ENCODE assay signal across 12 cellular contexts in genomic region chr3:72259755-72260589, GRCh38.
DNase-seq lines count a peak whose midpoint lies in the region; ATAC-seq and TF ChIP-seq lines count a peak whose summit lies in the region.
"Had no signal": no experiment of that assay in that cellular context is flagged by ENCODE, and none has a peak within 500 bp of the region (broad histone marks: within the 10 kb centered on the region; RNA-seq: fewer than 3 reads in every experiment).

No MANE protein-coding gene starts in this region.

- peaks cover 9% of the 10 kb centered on the region for H3K9me3 Mint-ChIP-seq in activated CD8-positive, alpha-beta T cell treated with anti-CD3 and anti-CD28 coated beads for 36 hours
- peaks cover 4% of the 10 kb centered on the region for H3K9me3 Mint-ChIP-seq in activated CD8-positive, alpha-beta T cell treated with anti-CD3 and anti-CD28 coated beads, Interleukin-2, amount 10 ng/mL, durations not matched to agents 7 days and 5 days (ENCODE audit: insufficient read depth)
- no peaks in the 10 kb centered on the region for H3K9me3 Mint-ChIP-seq in activated naive CD8-positive, alpha-beta T cell (ENCODE audit: low read depth)

- H3K27me3 Mint-ChIP-seq in activated CD8-positive, alpha-beta T cell treated with anti-CD3 and anti-CD28 coated beads for 36 hours: peaks cover 3% of the 10 kb centered on the region
- no peaks in the 10 kb centered on the region for H3K27me3 Mint-ChIP-seq in activated CD8-positive, alpha-beta T cell treated with anti-CD3 and anti-CD28 coated beads, Interleukin-2, amount 10 ng/mL, durations not matched to agents 7 days and 5 days (ENCODE audit: low read depth)
- H3K27me3 Mint-ChIP-seq in activated naive CD8-positive, alpha-beta T cell: no peaks in the 10 kb centered on the region

- intact Hi-C loops in activated CD8-positive, alpha-beta T cell treated with anti-CD3 and anti-CD28 coated beads for 36 hours (cut with micrococcal nuclease): loop anchor here (10.0 kb wide), 1 partner anchor 565 kb away; no protein-coding TSS in a partner anchor
- intact Hi-C loops in left colon (cut with DNase I, micrococcal nuclease): no loop called here

- no peak for TF ChIP-seq CTCF in activated CD8-positive, alpha-beta T cell treated with anti-CD3 and anti-CD28 coated beads for 36 hours (IDR thresholded peaks at IDR 0.05)

- CTCF ChIA-PET in activated CD8-positive, alpha-beta T cell treated with anti-CD3 and anti-CD28 coated beads for 36 hours (lab: Charles Lee): interaction anchor here (1.2 kb wide), 1 partner anchor 385 kb away, joined by 3 read pairs; no protein-coding TSS in a partner anchor
- CTCF ChIA-PET in activated CD8-positive, alpha-beta T cell treated with anti-CD3 and anti-CD28 coated beads, Interleukin-2, amount 10 ng/mL, durations not matched to agents 7 days and 5 days (lab: Charles Lee): no interaction called here

- peaks cover 7% of the 10 kb centered on the region for H3K36me3 Mint-ChIP-seq in activated CD8-positive, alpha-beta T cell treated with anti-CD3 and anti-CD28 coated beads for 36 hours (ENCODE audit: low read depth)
- peaks cover 2% of the 10 kb centered on the region for H3K36me3 Mint-ChIP-seq in activated CD8-positive, alpha-beta T cell treated with anti-CD3 and anti-CD28 coated beads, Interleukin-2, amount 10 ng/mL, durations not matched to agents 7 days and 5 days (ENCODE audit: low read depth)
- H3K36me3 Mint-ChIP-seq in activated naive CD8-positive, alpha-beta T cell: peaks cover 6% of the 10 kb centered on the region

- peak overlapping the region; percentile 34 for H3K27ac Mint-ChIP-seq in activated CD8-positive, alpha-beta T cell treated with anti-CD3 and anti-CD28 coated beads for 36 hours
- no peak overlapping the region for H3K27ac Mint-ChIP-seq in activated CD8-positive, alpha-beta T cell treated with anti-CD3 and anti-CD28 coated beads, Interleukin-2, amount 10 ng/mL, durations not matched to agents 7 days and 5 days
- H3K27ac Mint-ChIP-seq in activated naive CD8-positive, alpha-beta T cell: peak overlapping the region; percentile 61

- POLR2A ChIA-PET in activated CD8-positive, alpha-beta T cell treated with anti-CD3 and anti-CD28 coated beads for 36 hours (lab: Charles Lee): interaction anchor here (1.0 to 1.5 kb wide), 2 partner anchors 25 to 115 kb away, joined by 3 to 5 read pairs; no protein-coding TSS in a partner anchor
- POLR2A ChIA-PET in activated CD8-positive, alpha-beta T cell treated with anti-CD3 and anti-CD28 coated beads, Interleukin-2, amount 10 ng/mL, durations not matched to agents 7 days and 5 days (lab: Charles Lee): no interaction called here

- ATAC-seq in activated CD8-positive, alpha-beta T cell treated with anti-CD3 and anti-CD28 coated beads for 36 hours: peak; percentile 84
- no peak for ATAC-seq in activated CD8-positive, alpha-beta T cell treated with anti-CD3 and anti-CD28 coated beads, Interleukin-2, amount 10 ng/mL, durations not matched to agents 7 days and 5 days
- ATAC-seq in GM18520 (IDR thresholded peaks at IDR 0.05; ENCODE audit: unreplicated experiment) (peak; percentile 34), left colon (no peak), GM19035 (IDR thresholded peaks at IDR 0.05; ENCODE audit: unreplicated experiment) (no peak)

- peaks cover 36% of the 10 kb centered on the region for H3K4me1 Mint-ChIP-seq in activated CD8-positive, alpha-beta T cell treated with anti-CD3 and anti-CD28 coated beads for 36 hours (ENCODE audit: low read depth)
- H3K4me1 Mint-ChIP-seq in activated CD8-positive, alpha-beta T cell treated with anti-CD3 and anti-CD28 coated beads, Interleukin-2, amount 10 ng/mL, durations not matched to agents 7 days and 5 days (ENCODE audit: low read depth): peaks cover 13% of the 10 kb centered on the region
- peaks cover 53% of the 10 kb centered on the region for H3K4me1 Mint-ChIP-seq in activated naive CD8-positive, alpha-beta T cell (ENCODE audit: low read depth)

- H3K4me3 Mint-ChIP-seq in activated CD8-positive, alpha-beta T cell treated with anti-CD3 and anti-CD28 coated beads for 36 hours: no peak overlapping the region
- H3K4me3 Mint-ChIP-seq in activated CD8-positive, alpha-beta T cell treated with anti-CD3 and anti-CD28 coated beads, Interleukin-2, amount 10 ng/mL, durations not matched to agents 7 days and 5 days: no peak overlapping the region
- H3K4me3 Mint-ChIP-seq in activated naive CD8-positive, alpha-beta T cell: no peak overlapping the region

- peak; percentile 45 for DNase-seq in activated CD8-positive, alpha-beta T cell treated with anti-CD3 and anti-CD28 coated beads for 36 hours
- DNase-seq in activated CD8-positive, alpha-beta T cell treated with anti-CD3 and anti-CD28 coated beads, Interleukin-2, amount 10 ng/mL, durations not matched to agents 7 days and 5 days: no peak
- peak; percentile 12 for DNase-seq in stimulated activated CD4-positive, alpha-beta T cell treated with anti-CD3 and anti-CD28 coated beads, Interleukin-4, amount 100 ng/mL, for 24 hours
- DNase-seq in left colon (no peak), NCI-H2227 (lab: John Stamatoyannopoulos, UW; ENCODE audit: unreplicated experiment) (no peak)
- DNase-seq: NCI-H1417, NCI-H446 treated with DMSO at 0.1 percent for 48 hours, SW 1271, upper lobe of left lung had no signal

Comparison
In these comparisons a context has a peak if more than half of its experiments do, and no peak if none do; other contexts are left out.
1. ATAC-seq: peak in activated CD8-positive, alpha-beta T cell treated with anti-CD3 and anti-CD28 coated beads for 36 hours (single experiment) and GM18520 (single experiment); none in activated CD8-positive, alpha-beta T cell treated with anti-CD3 and anti-CD28 coated beads, Interleukin-2, amount 10 ng/mL, durations not matched to agents 7 days and 5 days (single experiment), left colon (single experiment) and GM19035 (single experiment).
2. DNase-seq: peak in activated CD8-positive, alpha-beta T cell treated with anti-CD3 and anti-CD28 coated beads for 36 hours (single experiment) and stimulated activated CD4-positive, alpha-beta T cell treated with anti-CD3 and anti-CD28 coated beads, Interleukin-4, amount 100 ng/mL, for 24 hours (single experiment); none in activated CD8-positive, alpha-beta T cell treated with anti-CD3 and anti-CD28 coated beads, Interleukin-2, amount 10 ng/mL, durations not matched to agents 7 days and 5 days (single experiment), left colon (0 of 2) and NCI-H2227 (single experiment).